ENCODE assay signal across 12 cellular contexts in the genomic region with DNA sequence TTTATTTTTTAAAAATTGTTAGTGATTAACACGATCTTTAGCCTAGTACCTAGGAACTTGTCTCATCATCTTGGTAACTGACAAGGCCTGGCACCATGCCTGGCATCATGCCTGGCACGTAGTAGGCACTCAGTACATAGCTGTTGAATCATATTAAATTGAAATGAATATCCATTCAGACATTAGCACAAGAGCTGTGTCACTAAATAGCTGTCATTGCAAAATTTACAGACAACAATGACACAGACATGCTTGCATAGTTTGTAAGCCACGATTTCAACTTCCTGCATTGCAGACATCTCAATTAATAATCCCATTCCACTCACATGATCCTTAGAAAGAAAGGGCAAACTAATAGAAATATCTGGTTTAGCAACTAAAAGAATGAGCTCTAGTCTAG. TPM values are rescaled to one million over a fixed set of nuclear protein-coding genes. Genes with fewer than 3 reads are reported as not detected.
DNase-seq lines count a peak whose midpoint lies in the region; ATAC-seq and TF ChIP-seq lines count a peak whose summit lies in the region.
"Had no signal": no experiment of that assay in that cellular context is flagged by ENCODE, and none has a peak within 500 bp of the region (broad histone marks: within the 10 kb centered on the region; RNA-seq: fewer than 3 reads in every experiment).

No MANE protein-coding gene starts in this region.

- TF ChIP-seq CTCF in HFFc6 (IDR thresholded peaks at IDR 0.05) = no peak

- no peaks in the 10 kb centered on the region for H3K27me3 Mint-ChIP-seq in HFFc6 (ENCODE audit: insufficient read depth)
- no peaks in the 10 kb centered on the region for H3K27me3 Mint-ChIP-seq in stimulated activated naive B cell treated with anti-CD40 and anti-IgM and Interleukin-4, amounts not matched to agents 10 μg/mL and 1 μg/mL and 100 μg/mL, for 72 hours
- H3K27me3 Mint-ChIP-seq: activated CD4-positive, alpha-beta T cell treated with anti-CD3 and anti-CD28 coated beads, Interleukin-2, amount 10 ng/mL, durations not matched to agents 7 days and 5 days; activated naive CD4-positive, alpha-beta T cell treated with anti-CD3 and anti-CD28 coated beads, Interleukin-2, amount 10 ng/mL, durations not matched to agents 7 days and 5 days had no signal

- peaks cover 32% of the 10 kb centered on the region for H3K4me1 Mint-ChIP-seq in HFFc6 (ENCODE audit: low read depth)
- H3K4me1 Mint-ChIP-seq in stimulated activated naive B cell treated with anti-CD40 and anti-IgM and Interleukin-4, amounts not matched to agents 10 μg/mL and 1 μg/mL and 100 μg/mL, for 72 hours = no peaks in the 10 kb centered on the region
- H3K4me1 Mint-ChIP-seq: activated naive CD4-positive, alpha-beta T cell treated with anti-CD3 and anti-CD28 coated beads, Interleukin-2, amount 10 ng/mL, durations not matched to agents 7 days and 5 days had no signal

- H3K4me3 Mint-ChIP-seq in HFFc6 = no peak overlapping the region
- no peak overlapping the region for H3K4me3 Mint-ChIP-seq in stimulated activated naive B cell treated with anti-CD40 and anti-IgM and Interleukin-4, amounts not matched to agents 10 μg/mL and 1 μg/mL and 100 μg/mL, for 72 hours
- H3K4me3 Mint-ChIP-seq: activated CD4-positive, alpha-beta T cell treated with anti-CD3 and anti-CD28 coated beads, Interleukin-2, amount 10 ng/mL, durations not matched to agents 7 days and 5 days; activated naive CD4-positive, alpha-beta T cell treated with anti-CD3 and anti-CD28 coated beads, Interleukin-2, amount 10 ng/mL, durations not matched to agents 7 days and 5 days had no signal

- peak overlapping the region; percentile 75 for H3K27ac Mint-ChIP-seq in HFFc6
- H3K27ac Mint-ChIP-seq in stimulated activated naive B cell treated with anti-CD40 and anti-IgM and Interleukin-4, amounts not matched to agents 10 μg/mL and 1 μg/mL and 100 μg/mL, for 72 hours = peak overlapping the region; percentile 31
- H3K27ac Mint-ChIP-seq: activated CD4-positive, alpha-beta T cell treated with anti-CD3 and anti-CD28 coated beads, Interleukin-2, amount 10 ng/mL, durations not matched to agents 7 days and 5 days; activated naive CD4-positive, alpha-beta T cell treated with anti-CD3 and anti-CD28 coated beads, Interleukin-2, amount 10 ng/mL, durations not matched to agents 7 days and 5 days had no signal

- no peaks in the 10 kb centered on the region for H3K36me3 Mint-ChIP-seq in HFFc6 (ENCODE audit: low read depth)
- H3K36me3 Mint-ChIP-seq in stimulated activated naive B cell treated with anti-CD40 and anti-IgM and Interleukin-4, amounts not matched to agents 10 μg/mL and 1 μg/mL and 100 μg/mL, for 72 hours = no peaks in the 10 kb centered on the region
- H3K36me3 Mint-ChIP-seq: activated naive CD4-positive, alpha-beta T cell treated with anti-CD3 and anti-CD28 coated beads, Interleukin-2, amount 10 ng/mL, durations not matched to agents 7 days and 5 days had no signal

- no peaks in the 10 kb centered on the region for H3K9me3 Mint-ChIP-seq in HFFc6
- no peaks in the 10 kb centered on the region for H3K9me3 Mint-ChIP-seq in stimulated activated naive B cell treated with anti-CD40 and anti-IgM and Interleukin-4, amounts not matched to agents 10 μg/mL and 1 μg/mL and 100 μg/mL, for 72 hours
- H3K9me3 Mint-ChIP-seq: activated CD4-positive, alpha-beta T cell treated with anti-CD3 and anti-CD28 coated beads, Interleukin-2, amount 10 ng/mL, durations not matched to agents 7 days and 5 days; activated naive CD4-positive, alpha-beta T cell treated with anti-CD3 and anti-CD28 coated beads, Interleukin-2, amount 10 ng/mL, durations not matched to agents 7 days and 5 days had no signal

- ATAC-seq in SK-N-SH treated with all-trans-retinoic acid at 6 μM for 48 hours = peak; percentile 70
- no peak for ATAC-seq in stimulated activated naive B cell treated with anti-CD40 and anti-IgM and Interleukin-4, amounts not matched to agents 10 μg/mL and 1 μg/mL and 100 μg/mL, for 72 hours (replicated peaks)
- ATAC-seq in HG03095 (IDR thresholded peaks at IDR 0.05; ENCODE audit: unreplicated experiment) = no peak
- no peak for ATAC-seq in HG03175 (IDR thresholded peaks at IDR 0.05; ENCODE audit: unreplicated experiment)

- DNase-seq in HFFc6 (peak; percentile 75), foreskin melanocyte (peak; percentile 51), ureter (ENCODE audit: low spot score) (no peak)
- DNase-seq in stimulated activated naive B cell treated with anti-CD40 and anti-IgM and Interleukin-4, amounts not matched to agents 10 μg/mL and 1 μg/mL and 100 μg/mL, for 72 hours = no peak
- DNase-seq: activated CD4-positive, alpha-beta T cell treated with anti-CD3 and anti-CD28 coated beads, Interleukin-2, amount 10 ng/mL, durations not matched to agents 7 days and 5 days; activated naive CD4-positive, alpha-beta T cell treated with anti-CD3 and anti-CD28 coated beads, Interleukin-2, amount 10 ng/mL, durations not matched to agents 7 days and 5 days; DMS 273 treated with DMSO at 0.1 percent for 48 hours; NCI-H1092 treated with DMSO at 0.1 percent for 48 hours; NCI-H526 had no signal

TF ChIP-seq in SK-N-SH treated with all-trans-retinoic acid at 6 μM for 48 hours, 23 proteins besides CTCF, POLR2A, EP300 and RAD21:
- TF ChIP-seq SNAI2 (CRISPR knock-in tag; IDR thresholded peaks at IDR 0.05) (no peak), RARB (CRISPR knock-in tag; IDR thresholded peaks at IDR 0.05) (no peak), ZNF70 (CRISPR knock-in tag; IDR thresholded peaks at IDR 0.05) (no peak), PPARA (CRISPR knock-in tag; IDR thresholded peaks at IDR 0.05; ENCODE audit: borderline replicate concordance) (no peak), ISL1 (CRISPR knock-in tag; IDR thresholded peaks at IDR 0.05) (no peak), ZFP30 (CRISPR knock-in tag; IDR thresholded peaks at IDR 0.05) (no peak), ZNF8 (CRISPR knock-in tag; IDR thresholded peaks at IDR 0.05) (no peak), ESRRG (CRISPR knock-in tag; IDR thresholded peaks at IDR 0.05) (no peak), ZNF565 (CRISPR knock-in tag; conservative IDR thresholded peaks at IDR 0.05; ENCODE audit: low read depth) (no peak), CSDC2 (CRISPR knock-in tag; IDR thresholded peaks at IDR 0.05) (no peak), TOX (CRISPR knock-in tag; IDR thresholded peaks at IDR 0.05; ENCODE audit: borderline replicate concordance) (no peak), BACH2 (CRISPR knock-in tag; IDR thresholded peaks at IDR 0.05; ENCODE audit: borderline replicate concordance) (no peak), ZC3H10 (CRISPR knock-in tag; IDR thresholded peaks at IDR 0.05) (no peak)
- TF ChIP-seq, protein P1, sequence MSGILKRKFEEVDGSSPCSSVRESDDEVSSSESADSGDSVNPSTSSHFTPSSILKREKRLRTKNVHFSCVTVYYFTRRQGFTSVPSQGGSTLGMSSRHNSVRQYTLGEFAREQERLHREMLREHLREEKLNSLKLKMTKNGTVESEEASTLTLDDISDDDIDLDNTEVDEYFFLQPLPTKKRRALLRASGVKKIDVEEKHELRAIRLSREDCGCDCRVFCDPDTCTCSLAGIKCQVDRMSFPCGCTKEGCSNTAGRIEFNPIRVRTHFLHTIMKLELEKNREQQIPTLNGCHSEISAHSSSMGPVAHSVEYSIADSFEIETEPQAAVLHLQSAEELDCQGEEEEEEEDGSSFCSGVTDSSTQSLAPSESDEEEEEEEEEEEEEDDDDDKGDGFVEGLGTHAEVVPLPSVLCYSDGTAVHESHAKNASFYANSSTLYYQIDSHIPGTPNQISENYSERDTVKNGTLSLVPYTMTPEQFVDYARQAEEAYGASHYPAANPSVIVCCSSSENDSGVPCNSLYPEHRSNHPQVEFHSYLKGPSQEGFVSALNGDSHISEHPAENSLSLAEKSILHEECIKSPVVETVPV (CRISPR knock-in tag; IDR thresholded peaks at IDR 0.05) = no peak
- TF ChIP-seq, protein P2, sequence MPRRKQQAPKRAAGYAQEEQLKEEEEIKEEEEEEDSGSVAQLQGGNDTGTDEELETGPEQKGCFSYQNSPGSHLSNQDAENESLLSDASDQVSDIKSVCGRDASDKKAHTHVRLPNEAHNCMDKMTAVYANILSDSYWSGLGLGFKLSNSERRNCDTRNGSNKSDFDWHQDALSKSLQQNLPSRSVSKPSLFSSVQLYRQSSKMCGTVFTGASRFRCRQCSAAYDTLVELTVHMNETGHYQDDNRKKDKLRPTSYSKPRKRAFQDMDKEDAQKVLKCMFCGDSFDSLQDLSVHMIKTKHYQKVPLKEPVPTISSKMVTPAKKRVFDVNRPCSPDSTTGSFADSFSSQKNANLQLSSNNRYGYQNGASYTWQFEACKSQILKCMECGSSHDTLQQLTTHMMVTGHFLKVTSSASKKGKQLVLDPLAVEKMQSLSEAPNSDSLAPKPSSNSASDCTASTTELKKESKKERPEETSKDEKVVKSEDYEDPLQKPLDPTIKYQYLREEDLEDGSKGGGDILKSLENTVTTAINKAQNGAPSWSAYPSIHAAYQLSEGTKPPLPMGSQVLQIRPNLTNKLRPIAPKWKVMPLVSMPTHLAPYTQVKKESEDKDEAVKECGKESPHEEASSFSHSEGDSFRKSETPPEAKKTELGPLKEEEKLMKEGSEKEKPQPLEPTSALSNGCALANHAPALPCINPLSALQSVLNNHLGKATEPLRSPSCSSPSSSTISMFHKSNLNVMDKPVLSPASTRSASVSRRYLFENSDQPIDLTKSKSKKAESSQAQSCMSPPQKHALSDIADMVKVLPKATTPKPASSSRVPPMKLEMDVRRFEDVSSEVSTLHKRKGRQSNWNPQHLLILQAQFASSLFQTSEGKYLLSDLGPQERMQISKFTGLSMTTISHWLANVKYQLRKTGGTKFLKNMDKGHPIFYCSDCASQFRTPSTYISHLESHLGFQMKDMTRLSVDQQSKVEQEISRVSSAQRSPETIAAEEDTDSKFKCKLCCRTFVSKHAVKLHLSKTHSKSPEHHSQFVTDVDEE (CRISPR knock-in tag; IDR thresholded peaks at IDR 0.05) = no peak

RNA-seq across cellular contexts. Expression of a gene that starts 15.4 kb away (rescaled TPM):
- 10 to 100 TPM; 19.9 to 24.4 (median 23.8) TPM for total RNA-seq in HFFc6 (2021; fragmentation: NEBNext Ultra II Directional; extraction: Animal tissue kit (Norgen Biotek cat#: 25700))
- 44.1 TPM for total RNA-seq in ureter

RNA-seq across cellular contexts. Expression of a gene that starts 25.3 kb away (rescaled TPM):
- 10 to 100 TPM; 13.9 to 18.4 (median 15.8) TPM for total RNA-seq in HFFc6 (2021; fragmentation: NEBNext Ultra II Directional; extraction: Animal tissue kit (Norgen Biotek cat#: 25700))
- 14.4 TPM for total RNA-seq in ureter

Comparison
In these comparisons a context has a peak if more than half of its experiments do, and no peak if none do; other contexts are left out.
1. DNase-seq: peak in HFFc6 (single experiment) and foreskin melanocyte (single experiment); none in stimulated activated naive B cell treated with anti-CD40 and anti-IgM and Interleukin-4, amounts not matched to agents 10 μg/mL and 1 μg/mL and 100 μg/mL, for 72 hours (single experiment) and ureter (single experiment).